ENCODE assay signal across 9 cellular contexts in genomic region chr6:31621991-31622390, GRCh38. TPM values are rescaled to one million over a fixed set of nuclear protein-coding genes. Genes with fewer than 3 reads are reported as not detected.
DNase-seq lines count a peak whose midpoint lies in the region; ATAC-seq and TF ChIP-seq lines count a peak whose summit lies in the region.
"Had no signal": no experiment of that assay in that cellular context is flagged by ENCODE, and none has a peak within 500 bp of the region (broad histone marks: within the 10 kb centered on the region; RNA-seq: fewer than 3 reads in every experiment).

No MANE protein-coding gene starts in this region.

- H3K36me3 ChIP-seq in brain microvascular endothelial cell (replicated peaks) (peaks cover 44% of the 10 kb centered on the region), mucosa of rectum (ENCODE audit: control insufficient read depth in 2 of 2, insufficient read depth in 2 of 2, low read length in 2 of 2) (peaks cover 33 to 45% of the 10 kb centered on the region in 2 donors)

- H3K27me3 ChIP-seq in AG04450 (ENCODE audit: control insufficient read depth, insufficient read depth, low read length), result no peaks in the 10 kb centered on the region
- no peaks in the 10 kb centered on the region for H3K27me3 ChIP-seq in brain microvascular endothelial cell (replicated peaks)
- no peaks in the 10 kb centered on the region for H3K27me3 ChIP-seq in mucosa of rectum (ENCODE audit: control insufficient read depth in 2 of 2, insufficient read depth in 2 of 2, low read length in 2 of 2)

- peaks cover 3% of the 10 kb centered on the region; the same call in 1 of the 2 replicates for H3K27me3 Mint-ChIP-seq in HFFc6 (ENCODE audit: insufficient read depth)

- peaks cover 21% of the 10 kb centered on the region for H3K4me1 Mint-ChIP-seq in HFFc6 (ENCODE audit: low read depth)

- TF ChIP-seq CTCF in AG04450 (IDR thresholded peaks at IDR 0.05; ENCODE audit: low read depth, low read length) (no peak), HFFc6 (IDR thresholded peaks at IDR 0.05) (no peak), brain microvascular endothelial cell (IDR thresholded peaks at IDR 0.05; ENCODE audit: low read depth, low read length, missing control alignments) (no peak)

- no peak for DNase-seq in AG04450 (ENCODE audit: low read depth, low spot score)
- DNase-seq in HFFc6, result peak; percentile 42
- DNase-seq in brain microvascular endothelial cell, result no peak
- DNase-seq in activated CD4-positive, CD25-positive, alpha-beta regulatory T cell treated with anti-CD3 and anti-CD28 coated beads, Interleukin-2, amount 50 U/mL, for 72 hours, result no peak
- DNase-seq in UCSD-AML1 (lab: John Stamatoyannopoulos, UW; ENCODE audit: unreplicated experiment), result no peak
- no peak for DNase-seq in AG20443 (ENCODE audit: low spot score)
- DNase-seq: activated gamma-delta T cell treated with Interleukin-2 at 50 U/mL for 16 hours had no signal

- H3K4me1 ChIP-seq in mucosa of rectum (ENCODE audit: control insufficient read depth in 2 of 2, insufficient read depth in 2 of 2, low read length in 2 of 2), result peaks cover 10 to 21% of the 10 kb centered on the region in 2 donors

- peak overlapping the region; percentile 93 to 94 for H3K9ac ChIP-seq in mucosa of rectum (ENCODE audit: low read depth in 1 of 2, low read length in 2 of 2)

- H3K4me3 ChIP-seq in AG04450 (ENCODE audit: low read depth, low read length) (peak overlapping the region; percentile 95), brain microvascular endothelial cell (ENCODE audit: low read depth, low read length) (peak overlapping the region; percentile 94), mucosa of rectum (ENCODE audit: low read length in 2 of 2) (peak overlapping the region; percentile 80 to 86)

- POLR2A ChIA-PET in AG04450 (lab: Yijun Ruan, JAX), result interaction anchor here (0.9 to 2.5 kb wide), 3 partner anchors 17 to 43 kb away, joined by 3 to 13 read pairs (median 3); partner anchors contain the start of genes BAG6 and GPANK1

- H3K4me3 Mint-ChIP-seq in HFFc6, result peak overlapping the region; percentile 97

- CTCF ChIA-PET in AG04450 (lab: Charles Lee), result interaction anchor here (0.6 to 1.7 kb wide), 6 partner anchors 23 to 129 kb away, joined by 3 to 9 read pairs (median 3); partner anchors contain the start of genes ATP6V1G2 and NFKBIL1

- H3K36me3 Mint-ChIP-seq in HFFc6 (ENCODE audit: low read depth), result peaks cover 46% of the 10 kb centered on the region

- H3K27ac ChIP-seq in AG04450 (ENCODE audit: low read depth, low read length) (peak overlapping the region; percentile 31), brain microvascular endothelial cell (peak overlapping the region; percentile 93), mucosa of rectum (ENCODE audit: low read depth in 2 of 2, low read length in 2 of 2) (peak overlapping the region; percentile 1 to 99)

- peak overlapping the region; percentile 94 for H3K27ac Mint-ChIP-seq in HFFc6

- no peak for ATAC-seq in HG03175 (IDR thresholded peaks at IDR 0.05; ENCODE audit: unreplicated experiment)

- H3K9me3 ChIP-seq in AG04450 (ENCODE audit: control insufficient read depth, insufficient read depth, low read length) (peaks cover 4% of the 10 kb centered on the region; the same call in 1 of the 2 replicates), mucosa of rectum (ENCODE audit: control insufficient read depth in 2 of 2, low read length in 2 of 2) (no peaks in the 10 kb centered on the region)

- H3K9me3 Mint-ChIP-seq in HFFc6, result no peaks in the 10 kb centered on the region

- in situ Hi-C loops in brain microvascular endothelial cell (cut with HindIII; ENCODE audit: low pct_ligation_motif_present, low sequenced_read_pairs), result no loop called here

RNA-seq across cellular contexts. Expression of gene PRRC2A, which starts 1.5 kb away (rescaled TPM):
- 24.8 and 30.7 TPM in 2 replicates for polyA plus RNA-seq in AG04450 (2011; rRNA removed)
- polyA minus RNA-seq in AG04450 (2011; rRNA and poly(A)+ RNA removed), result 34.1 and 41.9 TPM in 2 replicates
- 100 to 1,000 TPM; 216 to 259 (median 231) TPM for total RNA-seq in HFFc6 (2021; fragmentation: NEBNext Ultra II Directional; extraction: Animal tissue kit (Norgen Biotek cat#: 25700))

RNA-seq across cellular contexts. Expression of gene AIF1, which starts 7.0 kb away (rescaled TPM):
- polyA plus RNA-seq in AG04450 (2011; rRNA removed), result not detected in 2 replicates
- not detected in 2 replicates for polyA minus RNA-seq in AG04450 (2011; rRNA and poly(A)+ RNA removed)
- total RNA-seq in HFFc6 (2021; fragmentation: NEBNext Ultra II Directional; extraction: Animal tissue kit (Norgen Biotek cat#: 25700)), result not detected

RNA-seq across cellular contexts. Expression of gene NCR3, which starts 29.2 kb away (rescaled TPM):
- not detected in 2 replicates for polyA plus RNA-seq in AG04450 (2011; rRNA removed)
- polyA minus RNA-seq in AG04450 (2011; rRNA and poly(A)+ RNA removed), result not detected in 2 replicates
- total RNA-seq in HFFc6 (2021; fragmentation: NEBNext Ultra II Directional; extraction: Animal tissue kit (Norgen Biotek cat#: 25700)), result not detected

RNA-seq across cellular contexts. Expression of gene BAG6, which starts 30.5 kb away (rescaled TPM):
- 58.2 and 68.7 TPM in 2 replicates for polyA plus RNA-seq in AG04450 (2011; rRNA removed)
- 119 and 173 TPM in 2 replicates for polyA minus RNA-seq in AG04450 (2011; rRNA and poly(A)+ RNA removed)
- 100 to 1,000 TPM; 247 to 273 (median 262) TPM for total RNA-seq in HFFc6 (2021; fragmentation: NEBNext Ultra II Directional; extraction: Animal tissue kit (Norgen Biotek cat#: 25700))

RNA-seq across cellular contexts. Expression of gene APOM, which starts 33.7 kb away (rescaled TPM):
- 2.8 and 3.9 TPM in 2 replicates for polyA plus RNA-seq in AG04450 (2011; rRNA removed)
- polyA minus RNA-seq in AG04450 (2011; rRNA and poly(A)+ RNA removed), result 1.4 and 2.3 TPM in 2 replicates
- total RNA-seq in HFFc6 (2021; fragmentation: NEBNext Ultra II Directional; extraction: Animal tissue kit (Norgen Biotek cat#: 25700)), result 1 to 10 TPM; 2.4 to 4.3 (median 2.8) TPM

Comparison
In these comparisons a context has a peak if more than half of its experiments do, and no peak if none do; other contexts are left out.
1. H3K27ac ChIP-seq: peak in every context shown above with its lines; median percentile 93 in brain microvascular endothelial cell; 50 in mucosa of rectum; 31 in AG04450.